ENCODE assay signal across 14 cellular contexts in the genomic region with DNA sequence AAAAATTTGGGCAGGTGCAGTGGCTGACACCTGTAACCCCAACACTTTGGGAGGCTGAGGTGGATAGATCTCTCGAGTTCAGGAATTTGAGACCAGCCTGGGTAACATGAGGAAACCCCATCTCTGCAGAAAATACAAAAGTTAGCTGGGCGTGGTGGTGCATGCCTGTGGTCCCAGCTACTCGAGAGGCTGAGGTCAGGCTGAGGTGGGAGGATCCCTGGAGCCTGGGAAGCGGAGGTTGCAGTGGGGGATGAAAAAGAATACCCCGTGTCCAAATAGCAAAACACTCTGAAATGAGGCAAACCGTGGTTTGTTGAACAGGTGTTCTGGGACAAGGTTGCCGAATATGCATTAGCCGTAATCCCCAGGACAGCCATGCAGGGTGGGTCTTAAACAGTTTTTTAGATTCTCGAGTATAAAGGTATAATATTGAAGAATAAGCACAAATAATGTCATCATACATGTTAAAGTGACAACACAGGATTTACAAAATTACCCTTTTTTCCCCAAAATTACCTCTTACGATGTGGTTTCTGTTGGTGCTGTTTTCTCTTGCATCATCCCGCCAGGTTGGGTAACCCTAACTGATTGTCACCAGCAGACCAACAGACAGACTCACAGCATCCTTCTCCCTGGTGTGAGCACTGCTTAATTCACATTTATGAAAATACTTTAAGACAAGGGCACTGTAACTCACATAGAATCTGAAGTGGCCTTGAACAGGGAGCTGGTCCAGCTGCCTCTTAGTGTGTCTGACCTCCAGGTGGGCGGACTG. TPM values are rescaled to one million over a fixed set of nuclear protein-coding genes. Genes with fewer than 3 reads are reported as not detected.
DNase-seq lines count a peak whose midpoint lies in the region; ATAC-seq lines count a peak whose summit lies in the region.
"Had no signal": no experiment of that assay in that cellular context is flagged by ENCODE, and none has a peak within 500 bp of the region (broad histone marks: within the 10 kb centered on the region; RNA-seq: fewer than 3 reads in every experiment).

No MANE protein-coding gene starts in this region.

- peak overlapping the region; percentile 55 for H3K9ac ChIP-seq in neuronal stem cell (ENCODE audit: low read depth, low read length, poor library complexity)

- H3K4me3 Mint-ChIP-seq in activated CD8-positive, alpha-beta memory T cell treated with anti-CD3 and anti-CD28 coated beads, Interleukin-2, amount 10 ng/mL, durations not matched to agents 7 days and 5 days = no peak overlapping the region

- no peak overlapping the region for H2AK5ac ChIP-seq in neuronal stem cell (ENCODE audit: low read depth, low read length)

- H2BK12ac ChIP-seq in neuronal stem cell (ENCODE audit: low read length) = no peak overlapping the region

- no peak overlapping the region for H3K4me2 ChIP-seq in neuronal stem cell (ENCODE audit: insufficient read depth, low read length, poor library complexity, severe bottlenecking)

- no peaks in the 10 kb centered on the region for H3K27me3 ChIP-seq in neuronal stem cell (ENCODE audit: control insufficient read depth in 3 of 3, insufficient read depth in 3 of 3, low read depth in 1 of 3, low read length in 3 of 3)
- H3K27me3 ChIP-seq: body of pancreas, heart left ventricle had no signal

- no peak overlapping the region for H3K14ac ChIP-seq in neuronal stem cell (ENCODE audit: low read length)

- H2AFZ ChIP-seq in neuronal stem cell (ENCODE audit: low read length) = no peak overlapping the region

- H2BK15ac ChIP-seq in neuronal stem cell (ENCODE audit: low read length) = no peak overlapping the region

- H3K18ac ChIP-seq in neuronal stem cell (ENCODE audit: low read length) = no peak overlapping the region

- WGBS in neuronal stem cell (ENCODE audit: extremely low coverage in 2 of 2, insufficient read length in 2 of 2, insufficient replicate concordance in 1 of 2), 2 donors = no CpG with 5 or more reads among the region's 12 CpGs

- ATAC-seq in activated CD8-positive, alpha-beta memory T cell treated with anti-CD3 and anti-CD28 coated beads, Interleukin-2, amount 10 ng/mL, durations not matched to agents 7 days and 5 days = no peak
- ATAC-seq: body of pancreas, heart left ventricle had no signal

- no peak overlapping the region for H4K91ac ChIP-seq in neuronal stem cell (ENCODE audit: low read depth, low read length, poor library complexity)

- H3K9me3 ChIP-seq in neuronal stem cell (replicated peaks in 1 of 2; ENCODE audit: control insufficient read depth in 2 of 2, insufficient read depth in 1 of 2, low read depth in 1 of 2, low read length in 2 of 2) = peaks cover 0 to 2% of the 10 kb centered on the region in 2 donors
- H3K9me3 ChIP-seq: body of pancreas, heart left ventricle had no signal

- no peaks in the 10 kb centered on the region for H3K27me3 Mint-ChIP-seq in activated CD8-positive, alpha-beta memory T cell treated with anti-CD3 and anti-CD28 coated beads, Interleukin-2, amount 10 ng/mL, durations not matched to agents 7 days and 5 days

- H2BK5ac ChIP-seq in neuronal stem cell (ENCODE audit: low read length) = no peak overlapping the region

- no peak for DNase-seq in activated CD8-positive, alpha-beta memory T cell treated with anti-CD3 and anti-CD28 coated beads, Interleukin-2, amount 10 ng/mL, durations not matched to agents 7 days and 5 days
- DNase-seq in activated CD8-positive, alpha-beta memory T cell treated with anti-CD3 and anti-CD28 coated beads for 24 hours = no peak
- peak; percentile 73 for DNase-seq in SKM-1 treated with dmso at 0.1 percent for 144 hours (lab: John Stamatoyannopoulos, UW; ENCODE audit: unreplicated experiment)
- no peak for DNase-seq in neuronal stem cell (ENCODE audit: low spot score)
- no peak for DNase-seq in putamen (ENCODE audit: low spot score)
- no peak for DNase-seq in GM03348 (ENCODE audit: low spot score)
- DNase-seq: NCI-H1105; NCI-H524 treated with DMSO at 0.1 percent for 48 hours; stimulated activated CD4-positive, alpha-beta T cell treated with anti-CD3 and anti-CD28 coated beads, Interleukin-2, amount 100 ng/mL, for 48 hours had no signal

- H3K27ac Mint-ChIP-seq in activated CD8-positive, alpha-beta memory T cell treated with anti-CD3 and anti-CD28 coated beads, Interleukin-2, amount 10 ng/mL, durations not matched to agents 7 days and 5 days = peak overlapping the region; percentile 57

- H3K4me1 Mint-ChIP-seq in activated CD8-positive, alpha-beta memory T cell treated with anti-CD3 and anti-CD28 coated beads, Interleukin-2, amount 10 ng/mL, durations not matched to agents 7 days and 5 days = peaks cover 37% of the 10 kb centered on the region

- no peaks in the 10 kb centered on the region for H3K9me3 Mint-ChIP-seq in activated CD8-positive, alpha-beta memory T cell treated with anti-CD3 and anti-CD28 coated beads, Interleukin-2, amount 10 ng/mL, durations not matched to agents 7 days and 5 days (ENCODE audit: low read depth)

- CTCF ChIA-PET in activated CD8-positive, alpha-beta memory T cell treated with anti-CD3 and anti-CD28 coated beads, Interleukin-2, amount 10 ng/mL, durations not matched to agents 7 days and 5 days (lab: Charles Lee) = interaction anchor here (1.1 to 1.4 kb wide), 2 partner anchors 23 to 70 kb away, joined by 3 read pairs; no protein-coding TSS in a partner anchor

- peaks cover 11% of the 10 kb centered on the region for H3K79me1 ChIP-seq in neuronal stem cell (ENCODE audit: low read depth, low read length)

- H3K4me1 ChIP-seq in neuronal stem cell (ENCODE audit: control insufficient read depth in 2 of 2, insufficient read depth in 1 of 2, low read depth in 1 of 2, low read length in 2 of 2) = no peaks in the 10 kb centered on the region

- H3K36me3 ChIP-seq in neuronal stem cell (replicated peaks in 1 of 2; ENCODE audit: control insufficient read depth in 2 of 2, insufficient read depth in 2 of 2, low read length in 2 of 2) = peaks cover 0 to 8% of the 10 kb centered on the region in 2 donors

- H3K23ac ChIP-seq in neuronal stem cell (ENCODE audit: low read depth, low read length, poor library complexity) = no peak overlapping the region

- no peak overlapping the region for H3K4ac ChIP-seq in neuronal stem cell (ENCODE audit: low read length)

- no peak overlapping the region for H4K8ac ChIP-seq in neuronal stem cell (ENCODE audit: low read depth, low read length)

- no peak overlapping the region for H3K4me3 ChIP-seq in neuronal stem cell (ENCODE audit: low read length in 2 of 2)
- H3K4me3 ChIP-seq: body of pancreas, heart left ventricle had no signal

- H2BK120ac ChIP-seq in neuronal stem cell (ENCODE audit: low read depth, low read length) = no peak overlapping the region

- H3K36me3 Mint-ChIP-seq in activated CD8-positive, alpha-beta memory T cell treated with anti-CD3 and anti-CD28 coated beads, Interleukin-2, amount 10 ng/mL, durations not matched to agents 7 days and 5 days = peaks cover 7% of the 10 kb centered on the region

- H3K27ac ChIP-seq in neuronal stem cell (replicated peaks; ENCODE audit: low read length) = no peak overlapping the region
- H3K27ac ChIP-seq: body of pancreas had no signal

RNA-seq across cellular contexts. Expression of a gene that starts 9.1 kb away (rescaled TPM):
- total RNA-seq in activated CD8-positive, alpha-beta memory T cell treated with anti-CD3 and anti-CD28 coated beads, Interleukin-2, amount 10 ng/mL, durations not matched to agents 7 days and 5 days = 10 to 100 TPM; 44.4 to 51.9 TPM
- 17.2 TPM for polyA plus RNA-seq in neuronal stem cell (2013, experiment 1 of 2)
- 16.8 TPM for polyA plus RNA-seq in neuronal stem cell (2013, experiment 2 of 2)

RNA-seq across cellular contexts. Expression of a gene that starts 38.9 kb away (rescaled TPM):
- total RNA-seq in activated CD8-positive, alpha-beta memory T cell treated with anti-CD3 and anti-CD28 coated beads, Interleukin-2, amount 10 ng/mL, durations not matched to agents 7 days and 5 days = 10 to 100 TPM; 33.5 to 46.2 TPM
- polyA plus RNA-seq in neuronal stem cell (2013, experiment 1 of 2) = 48.5 TPM
- polyA plus RNA-seq in neuronal stem cell (2013, experiment 2 of 2) = 47.7 TPM

RNA-seq across cellular contexts. Expression of a gene that starts 42.7 kb away (rescaled TPM):
- not detected for total RNA-seq in activated CD8-positive, alpha-beta memory T cell treated with anti-CD3 and anti-CD28 coated beads, Interleukin-2, amount 10 ng/mL, durations not matched to agents 7 days and 5 days
- polyA plus RNA-seq in neuronal stem cell (2013, experiment 1 of 2) = not detected
- not detected for polyA plus RNA-seq in neuronal stem cell (2013, experiment 2 of 2)
- total RNA-seq: body of pancreas, Daoy, heart left ventricle, lower leg skin, osteocyte had no signal

RNA-seq across cellular contexts. Expression of a gene that starts 52.2 kb away (rescaled TPM):
- total RNA-seq in activated CD8-positive, alpha-beta memory T cell treated with anti-CD3 and anti-CD28 coated beads, Interleukin-2, amount 10 ng/mL, durations not matched to agents 7 days and 5 days = 10 to 100 TPM; 41.1 to 41.9 TPM
- 17.0 TPM for polyA plus RNA-seq in neuronal stem cell (2013, experiment 1 of 2)
- 15.6 TPM for polyA plus RNA-seq in neuronal stem cell (2013, experiment 2 of 2)
